In the genomic region with DNA sequence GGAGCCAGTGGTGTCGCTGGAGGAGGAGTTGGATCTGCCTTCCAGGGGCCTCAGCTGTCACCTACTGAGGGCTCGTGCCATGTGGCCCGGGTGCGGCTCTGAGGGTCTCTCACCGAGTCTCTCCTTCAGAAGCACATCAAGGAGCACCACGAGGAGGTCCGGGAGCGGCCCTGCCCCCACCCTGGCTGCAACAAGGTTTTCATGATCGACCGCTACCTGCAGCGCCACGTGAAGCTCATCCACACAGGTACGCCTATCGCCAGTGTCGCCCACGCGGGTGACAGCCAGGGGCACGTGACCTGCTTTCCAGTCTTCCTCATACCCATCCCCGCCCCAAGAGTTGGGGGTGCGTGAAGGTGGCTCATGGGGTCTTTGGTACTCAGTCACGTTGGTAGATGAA, we compare ENCODE assay signal across 25 cellular contexts. TPM values are rescaled to one million over a fixed set of nuclear protein-coding genes. Genes with fewer than 3 reads are reported as not detected.
A peak's percentile ranks its signal among the peaks of the same experiment; 100 is the strongest.
DNase-seq lines count a peak whose midpoint lies in the region; ATAC-seq, FAIRE-seq and TF ChIP-seq lines count a peak whose summit lies in the region.
"Had no signal": no experiment of that assay in that cellular context is flagged by ENCODE, and none has a peak within 500 bp of the region (broad histone marks: within the 10 kb centered on the region; RNA-seq: fewer than 3 reads in every experiment).

No MANE protein-coding gene starts in this region.

- FAIRE-seq in GM12878 (lab: Jason Lieb, UNC), result no peak
- FAIRE-seq: A204.1, GM12891, GM18507 had no signal

- intact Hi-C loops in natural killer cell (cut with micrococcal nuclease) (no loop called here), GM12878 (cut with micrococcal nuclease; ENCODE audit: unreplicated experiment) (no loop called here), PC-3 (cut with micrococcal nuclease) (no loop called here), stomach (cut with DNase I; ENCODE audit: low total_unique reads) (no loop called here)

- BruUV-seq in GM12878 (replicated peaks; lab: Mats Ljungman, UMichigan) (no TSS peak), PC-3 (replicated peaks; lab: Mats Ljungman, UMichigan) (no TSS peak)

- H3K4me3 ChIP-seq in GM12878 (no peak overlapping the region), osteoblast (ENCODE audit: insufficient read depth, low read length) (no peak overlapping the region), PC-3 (ENCODE audit: low read length) (no peak overlapping the region), stomach (no peak overlapping the region)
- H3K4me3 ChIP-seq: BLaER1 had no signal

- SMC1A ChIA-PET in GM12878 (lab: Charles Lee; ENCODE audit: uncharacterized antibody, unreplicated experiment), result no interaction called here

- TF ChIP-seq RAD21 in GM12878 (IDR thresholded peaks at IDR 0.05; ENCODE audit: insufficient read depth, low read depth, low read length), result no peak

- H3K27me3 Mint-ChIP-seq in activated T-cell treated with anti-CD3 and anti-CD28 coated beads, Interleukin-2, amount 50 U/mL, for 24 hours, result no peaks in the 10 kb centered on the region
- H3K27me3 Mint-ChIP-seq in natural killer cell (ENCODE audit: low read depth in 2 of 2), result no peaks in the 10 kb centered on the region
- no peaks in the 10 kb centered on the region for H3K27me3 Mint-ChIP-seq in natural killer cell treated with Interleukin-12 subunit alpha and Interleukin-12 subunit beta and Interleukin-15 and Interleukin-18, amount 100 ng/mL, for 72 hours
- H3K27me3 Mint-ChIP-seq: B cell; CD4-positive, CD25-positive, alpha-beta regulatory T cell had no signal

- H3K4me2 ChIP-seq in GM12878 (ENCODE audit: control insufficient read depth, insufficient read depth), result no peak overlapping the region
- no peak overlapping the region for H3K4me2 ChIP-seq in osteoblast (ENCODE audit: insufficient read depth, low read length)
- H3K4me2 ChIP-seq in PC-3 (ENCODE audit: low read length), result no peak overlapping the region
- H3K4me2 ChIP-seq: BLaER1 had no signal

- H3K4me1 Mint-ChIP-seq in activated T-cell treated with anti-CD3 and anti-CD28 coated beads, Interleukin-2, amount 50 U/mL, for 24 hours (ENCODE audit: low read depth), result peaks cover 58% of the 10 kb centered on the region
- peaks cover 41 to 58% of the 10 kb centered on the region in 2 donors for H3K4me1 Mint-ChIP-seq in natural killer cell
- H3K4me1 Mint-ChIP-seq in natural killer cell treated with Interleukin-12 subunit alpha and Interleukin-12 subunit beta and Interleukin-15 and Interleukin-18, amount 100 ng/mL, for 72 hours (ENCODE audit: low read depth in 2 of 2), result peaks cover 23 to 40% of the 10 kb centered on the region in 2 donors

- no peak for DNase-seq in activated T-cell treated with anti-CD3 and anti-CD28 coated beads, Interleukin-2, amount 50 U/mL, for 24 hours
- DNase-seq in activated T-cell treated with anti-CD3 and anti-CD28 coated beads, Interleukin-2, amount 50 U/mL, for 48 hours, result no peak
- DNase-seq in natural killer cell, result no peak
- DNase-seq in natural killer cell treated with Interleukin-12 subunit alpha and Interleukin-12 subunit beta and Interleukin-15 and Interleukin-18, amount 100 ng/mL, for 72 hours (ENCODE audit: low spot score), result no peak
- DNase-seq in GM12878 (ENCODE audit: low read depth, low spot score), result no peak
- peak; percentile 30 for DNase-seq in osteoblast (ENCODE audit: insufficient read length, low spot score, missing footprints)
- DNase-seq in PC-3, result no peak
- DNase-seq in stomach, result no peak
- DNase-seq: Caco-2; CD4-positive, CD25-positive, alpha-beta regulatory T cell; CD8-positive, alpha-beta T cell; DMS153; DMS79; EL; GDM1; GOT3; H7; HCEC 1CT had no signal

- TF ChIP-seq POLR2A in GM12878 (IDR thresholded peaks at IDR 0.05; ENCODE audit: low read depth, low read length) (peak; percentile 47), stomach (IDR thresholded peaks at IDR 0.05) (no peak)

- TF ChIP-seq EP300 in GM12878 (IDR thresholded peaks at IDR 0.05; ENCODE audit: borderline replicate concordance in 1 of 2, control insufficient read depth in 1 of 2, low read depth in 2 of 2, low read length in 2 of 2) (no peak), stomach (IDR thresholded peaks at IDR 0.05) (no peak)

- no peaks in the 10 kb centered on the region for H3K79me2 ChIP-seq in GM12878 (ENCODE audit: control insufficient read depth, insufficient read depth, low read length)
- H3K79me2 ChIP-seq in osteoblast (ENCODE audit: insufficient read depth, low read length), result peaks cover 29% of the 10 kb centered on the region
- H3K79me2 ChIP-seq in PC-3 (ENCODE audit: low read length), result no peaks in the 10 kb centered on the region

- POLR2A ChIA-PET in GM12878 (lab: Charles Lee), result no interaction called here
- POLR2A ChIA-PET in PC-3 (lab: Charles Lee; ENCODE audit: unreplicated experiment), result no interaction called here

- TF ChIP-seq CTCF in natural killer cell (IDR thresholded peaks at IDR 0.05), result no peak
- TF ChIP-seq CTCF in GM12878 (IDR thresholded peaks at IDR 0.05 in 2 of 3, conservative IDR thresholded peaks at IDR 0.05 in 1 of 3; ENCODE audit: control insufficient read depth in 2 of 3, extremely low read depth in 1 of 3, insufficient read depth in 1 of 3, low read depth in 3 of 3, low read length in 3 of 3), result no peak
- TF ChIP-seq CTCF in osteoblast (IDR thresholded peaks at IDR 0.05; ENCODE audit: extremely low read depth, low read depth, low read length), result no peak
- TF ChIP-seq CTCF in PC-3 (conservative IDR thresholded peaks at IDR 0.05; ENCODE audit: low read depth, low read length), result no peak
- TF ChIP-seq CTCF in stomach (IDR thresholded peaks at IDR 0.05), result no peak

- H3K4me1 ChIP-seq in GM12878 (ENCODE audit: control insufficient read depth, insufficient read depth, low read length) (peaks cover 3% of the 10 kb centered on the region; the same call in 1 of the 2 replicates), osteoblast (ENCODE audit: insufficient read depth, low read length) (no peaks in the 10 kb centered on the region), PC-3 (ENCODE audit: insufficient read depth, low read length) (no peaks in the 10 kb centered on the region), stomach (no peaks in the 10 kb centered on the region)
- H3K4me1 ChIP-seq: Caco-2 had no signal

- RAD21 ChIA-PET in GM12878 (lab: Charles Lee; ENCODE audit: unreplicated experiment), result no interaction called here

- H3K9me3 ChIP-seq in GM12878 (replicated peaks; ENCODE audit: control insufficient read depth, insufficient read depth, low read length) (no peaks in the 10 kb centered on the region; the same call in 2 of the 3 replicates), osteoblast (ENCODE audit: low read depth, low read length) (no peaks in the 10 kb centered on the region), PC-3 (ENCODE audit: low read length) (no peaks in the 10 kb centered on the region), stomach (no peaks in the 10 kb centered on the region)
- H3K9me3 ChIP-seq: BLaER1, Caco-2 had no signal

- no peak overlapping the region for H2AFZ ChIP-seq in GM12878 (ENCODE audit: control insufficient read depth, low read depth, low read length)
- H2AFZ ChIP-seq in osteoblast (ENCODE audit: low read length), result no peak overlapping the region
- no peak overlapping the region for H2AFZ ChIP-seq in PC-3 (ENCODE audit: low read length)

- no peaks in the 10 kb centered on the region for H3K9me2 ChIP-seq in PC-3 (replicated peaks; ENCODE audit: low read length)

- CTCF ChIA-PET in GM12878 (lab: Yijun Ruan, JAX), result no interaction called here
- CTCF ChIA-PET in PC-3 (lab: Charles Lee), result no interaction called here

- 93% methylated on average over 21 of the region's 21 CpGs for WGBS in GM12878 (ENCODE audit: insufficient coverage, insufficient replicate concordance, low lambda C conversion rate, missing lambda C conversion rate)
- 88 to 95% (median 93%) methylated on average over 14 to 21 of the region's 21 CpGs for WGBS in stomach, 5 donors

- H3K27ac ChIP-seq in GM12878 (ENCODE audit: control insufficient read depth, insufficient read depth), result no peak overlapping the region
- no peak overlapping the region for H3K27ac ChIP-seq in osteoblast (ENCODE audit: low read depth, low read length)
- no peak overlapping the region for H3K27ac ChIP-seq in PC-3 (ENCODE audit: low read length)
- H3K27ac ChIP-seq in stomach, result no peak overlapping the region
- H3K27ac ChIP-seq: 22Rv1, BLaER1, C4-2B had no signal

- peaks cover 100% of the 10 kb centered on the region for H3K36me3 Mint-ChIP-seq in activated T-cell treated with anti-CD3 and anti-CD28 coated beads, Interleukin-2, amount 50 U/mL, for 24 hours (ENCODE audit: low read depth)
- peaks cover 7% of the 10 kb centered on the region for H3K36me3 Mint-ChIP-seq in natural killer cell
- H3K36me3 Mint-ChIP-seq in natural killer cell treated with Interleukin-12 subunit alpha and Interleukin-12 subunit beta and Interleukin-15 and Interleukin-18, amount 100 ng/mL, for 72 hours, result peaks cover 10% of the 10 kb centered on the region

- in situ Hi-C loops in GM12878 (cut with MboI), result no loop called here

- H3K27me3 ChIP-seq in GM12878 (replicated peaks in 1 of 2; ENCODE audit: control insufficient read depth in 2 of 2, insufficient read depth in 2 of 2, low read length in 1 of 2) (no peaks in the 10 kb centered on the region), osteoblast (ENCODE audit: insufficient read depth, low read length) (no peaks in the 10 kb centered on the region), PC-3 (ENCODE audit: low read length) (no peaks in the 10 kb centered on the region), stomach (no peaks in the 10 kb centered on the region)
- H3K27me3 ChIP-seq: BLaER1 had no signal

- no peak overlapping the region for H3K9ac ChIP-seq in GM12878 (ENCODE audit: control insufficient read depth, insufficient read depth, low read length)
- H3K9ac ChIP-seq in PC-3 (ENCODE audit: low read length), result no peak overlapping the region
- H3K9ac ChIP-seq: BLaER1 had no signal

- peaks cover 32% of the 10 kb centered on the region in 2 experiments for H3K36me3 ChIP-seq in GM12878 (ENCODE audit: control insufficient read depth in 2 of 2, insufficient read depth in 2 of 2, low read length in 1 of 2)
- H3K36me3 ChIP-seq in osteoblast (ENCODE audit: insufficient read depth, low read length), result peaks cover 81% of the 10 kb centered on the region
- peaks cover 22% of the 10 kb centered on the region for H3K36me3 ChIP-seq in PC-3 (ENCODE audit: low read depth, low read length)
- peaks cover 95 to 100% (median 100%) of the 10 kb centered on the region in 4 donors for H3K36me3 ChIP-seq in stomach

- no peaks in the 10 kb centered on the region for H3K9me3 Mint-ChIP-seq in activated T-cell treated with anti-CD3 and anti-CD28 coated beads, Interleukin-2, amount 50 U/mL, for 24 hours
- no peaks in the 10 kb centered on the region for H3K9me3 Mint-ChIP-seq in natural killer cell
- H3K9me3 Mint-ChIP-seq in natural killer cell treated with Interleukin-12 subunit alpha and Interleukin-12 subunit beta and Interleukin-15 and Interleukin-18, amount 100 ng/mL, for 72 hours, result no peaks in the 10 kb centered on the region
- H3K9me3 Mint-ChIP-seq: CD4-positive, CD25-positive, alpha-beta regulatory T cell; CD8-positive, alpha-beta T cell had no signal

- H3K27ac Mint-ChIP-seq in activated T-cell treated with anti-CD3 and anti-CD28 coated beads, Interleukin-2, amount 50 U/mL, for 24 hours, result peak overlapping the region; percentile 47
- peak overlapping the region; percentile 36 to 78 for H3K27ac Mint-ChIP-seq in natural killer cell
- peak overlapping the region in 1 of 2 donors; percentile 68 for H3K27ac Mint-ChIP-seq in natural killer cell treated with Interleukin-12 subunit alpha and Interleukin-12 subunit beta and Interleukin-15 and Interleukin-18, amount 100 ng/mL, for 72 hours
- H3K27ac Mint-ChIP-seq: CD8-positive, alpha-beta T cell had no signal

- H4K20me1 ChIP-seq in GM12878 (ENCODE audit: control insufficient read depth, insufficient read depth) (no peaks in the 10 kb centered on the region), osteoblast (ENCODE audit: insufficient read depth, low read length) (peaks cover 17% of the 10 kb centered on the region), PC-3 (ENCODE audit: low read length) (no peaks in the 10 kb centered on the region)

- no peaks in the 10 kb centered on the region for H3F3A ChIP-seq in PC-3 (ENCODE audit: low read length, unreplicated experiment)

- ATAC-seq in natural killer cell, result no peak
- no peak for ATAC-seq in natural killer cell treated with Interleukin-12 subunit alpha and Interleukin-12 subunit beta and Interleukin-15 and Interleukin-18, amount 100 ng/mL, for 72 hours
- no peak for ATAC-seq in GM12878
- ATAC-seq in PC-3, result no peak
- ATAC-seq: CD8-positive, alpha-beta T cell had no signal

- H3K4me3 Mint-ChIP-seq in activated T-cell treated with anti-CD3 and anti-CD28 coated beads, Interleukin-2, amount 50 U/mL, for 24 hours, result no peak overlapping the region
- H3K4me3 Mint-ChIP-seq in natural killer cell, result no peak overlapping the region
- no peak overlapping the region for H3K4me3 Mint-ChIP-seq in natural killer cell treated with Interleukin-12 subunit alpha and Interleukin-12 subunit beta and Interleukin-15 and Interleukin-18, amount 100 ng/mL, for 72 hours
- H3K4me3 Mint-ChIP-seq: B cell; CD8-positive, alpha-beta T cell had no signal

RNA-seq across cellular contexts. Expression of a gene that starts 12.5 kb away (rescaled TPM):
- total RNA-seq in natural killer cell, result 100 to 1,000 TPM; 146 to 206 (median 186) TPM
- 10 to 100 TPM; 36.0 to 72.1 TPM for total RNA-seq in natural killer cell treated with Interleukin-12 subunit alpha and Interleukin-12 subunit beta and Interleukin-15 and Interleukin-18, amount 100 ng/mL, for 72 hours
- 46.3 and 58.8 TPM in 2 replicates for total RNA-seq in GM12878 (2013; cell fraction: nucleolus; rRNA removed)
- total RNA-seq in GM12878 (2014; rRNA removed), result 14.2 and 15.5 TPM in 2 replicates
- total RNA-seq in GM12878 (2014; rRNA removed; fragmentation: Illumina TruSeq; extraction: Trizol), result 6.8 and 11.6 TPM in 2 replicates
- 18.5 and 22.3 TPM in 2 replicates for total RNA-seq in GM12878 (2021)
- 6.4 TPM for polyA plus RNA-seq in GM12878 (2011; ENCODE audit: low read depth)
- 6.0 and 9.4 TPM in 2 replicates for polyA plus RNA-seq in GM12878 (2011; rRNA removed)
- polyA plus RNA-seq in GM12878 (2011; cell fraction: cytosol; rRNA removed), result 10.4 and 17.5 TPM in 2 replicates
- polyA plus RNA-seq in GM12878 (2011; cell fraction: nucleus; rRNA removed), result 113 and 164 TPM in 2 replicates
- 17.1 and 19.2 TPM in 2 replicates for polyA plus RNA-seq in GM12878 (2012)
- 5.9 and 10.3 TPM in 2 replicates for polyA plus RNA-seq in GM12878 (2014; fragmentation: Illumina TruSeq; extraction: Trizol)
- under 1 TPM; 0.27 to 0.93 TPM for polyA plus RNA-seq in GM12878 (2014; fragmentation: Nextera tagmentation; extraction: Ambion mirVana)
- polyA plus RNA-seq in GM12878 (2014; rRNA removed), result 22.7 and 27.1 TPM in 2 replicates
- 1 to 10 TPM; 8.0 TPM for polyA plus RNA-seq in GM12878 (2016; fragmentation: Nextera tagmentation; extraction: Ambion mirVana)
- 6.9 and 11.5 TPM in 2 replicates for polyA minus RNA-seq in GM12878 (2011; rRNA and poly(A)+ RNA removed)
- 3.3 and 5.6 TPM in 2 replicates for polyA minus RNA-seq in GM12878 (2011; cell fraction: cytosol; rRNA and poly(A)+ RNA removed)
- 10.9 and 17.5 TPM in 2 replicates for polyA minus RNA-seq in GM12878 (2011; cell fraction: nucleus; rRNA and poly(A)+ RNA removed)
- 11.5 and 12.3 TPM in 2 replicates for total RNA-seq in osteoblast
- 30.1 and 32.7 TPM in 2 replicates for total RNA-seq in PC-3 (2014; rRNA removed)
- 100 to 1,000 TPM in 3 of 5 donors, 10 to 100 TPM in 2; 27.2 to 418 (median 105) TPM for total RNA-seq in stomach
- 10 to 100 TPM; 11.0 to 24.5 (median 13.6) TPM for polyA plus RNA-seq in stomach

RNA-seq across cellular contexts. Expression of a gene that starts 13.1 kb away (rescaled TPM):
- total RNA-seq in natural killer cell (10 to 100 TPM; 31.7 to 43.0 (median 35.4) TPM), GM12878 (2014; rRNA removed) (1.2 and 1.4 TPM in 2 replicates), GM12878 (2014; rRNA removed; fragmentation: Illumina TruSeq; extraction: Trizol) (0.64 and 1.0 TPM in 2 replicates), GM12878 (2021) (2.7 and 3.0 TPM in 2 replicates), osteoblast (13.3 and 14.5 TPM in 2 replicates), PC-3 (2014; rRNA removed) (4.4 and 6.7 TPM in 2 replicates), stomach (10 to 100 TPM in 2 of 5 donors, 1 to 10 TPM in 3; 2.7 to 43.2 (median 4.3) TPM)
- 10 to 100 TPM in 1 of 2 donors, 1 to 10 TPM in 1; 9.0 to 11.0 TPM for total RNA-seq in natural killer cell treated with Interleukin-12 subunit alpha and Interleukin-12 subunit beta and Interleukin-15 and Interleukin-18, amount 100 ng/mL, for 72 hours
- total RNA-seq in GM12878 (2013; cell fraction: nucleolus; rRNA removed), result 1.4 and 1.6 TPM in 2 replicates
- polyA plus RNA-seq in GM12878 (2011; ENCODE audit: low read depth), result 1.1 TPM
- polyA plus RNA-seq in GM12878 (2011; rRNA removed) (0.35 and 0.65 TPM in 2 replicates), GM12878 (2014; fragmentation: Illumina TruSeq; extraction: Trizol) (0.06 and 1.0 TPM in 2 replicates), GM12878 (2014; fragmentation: Nextera tagmentation; extraction: Ambion mirVana) (1 to 10 TPM in 1 of 2 experiments, under 1 TPM in 1; 0.85 to 1.1 TPM), GM12878 (2014; rRNA removed) (2.8 and 4.2 TPM in 2 replicates), GM12878 (2016; fragmentation: Nextera tagmentation; extraction: Ambion mirVana) (1 to 10 TPM; 1.0 to 1.5 TPM), stomach (10 to 100 TPM in 2 of 3 donors, 1 to 10 TPM in 1; 6.3 to 23.7 (median 11.4) TPM)
- polyA plus RNA-seq in GM12878 (2011; cell fraction: cytosol; rRNA removed), result 0.94 and 1.7 TPM in 2 replicates
- polyA plus RNA-seq in GM12878 (2011; cell fraction: nucleus; rRNA removed), result 6.4 and 8.4 TPM in 2 replicates
- polyA plus RNA-seq in GM12878 (2012), result 3.2 and 3.3 TPM in 2 replicates
- polyA minus RNA-seq in GM12878 (2011; rRNA and poly(A)+ RNA removed), result 0.51 and 0.82 TPM in 2 replicates
- polyA minus RNA-seq in GM12878 (2011; cell fraction: cytosol; rRNA and poly(A)+ RNA removed), result 0.83 and 1.3 TPM in 2 replicates
- 0.48 and 1.4 TPM in 2 replicates for polyA minus RNA-seq in GM12878 (2011; cell fraction: nucleus; rRNA and poly(A)+ RNA removed)

RNA-seq across cellular contexts. Expression of a gene that starts 32.3 kb away (rescaled TPM):
- total RNA-seq in natural killer cell (10 to 100 TPM; 23.1 to 37.9 (median 24.0) TPM), GM12878 (2014; rRNA removed) (4.9 and 6.9 TPM in 2 replicates), GM12878 (2014; rRNA removed; fragmentation: Illumina TruSeq; extraction: Trizol) (0.78 and 1.0 TPM in 2 replicates), GM12878 (2021) (6.9 and 7.8 TPM in 2 replicates), osteoblast (12.1 and 14.8 TPM in 2 replicates), PC-3 (2014; rRNA removed) (12.2 and 21.5 TPM in 2 replicates), stomach (10 to 100 TPM in 3 of 5 donors, 1 to 10 TPM in 1, not detected in 1; 9.7 to 41.4 (median 32.3) TPM)
- 1 to 10 TPM; 6.8 to 8.4 TPM for total RNA-seq in natural killer cell treated with Interleukin-12 subunit alpha and Interleukin-12 subunit beta and Interleukin-15 and Interleukin-18, amount 100 ng/mL, for 72 hours
- 13.1 and 19.3 TPM in 2 replicates for total RNA-seq in GM12878 (2013; cell fraction: nucleolus; rRNA removed)
- 0.71 TPM for polyA plus RNA-seq in GM12878 (2011; ENCODE audit: low read depth)
- polyA plus RNA-seq in GM12878 (2011; rRNA removed) (1.2 and 2.3 TPM in 2 replicates), GM12878 (2014; fragmentation: Illumina TruSeq; extraction: Trizol) (0.24 TPM in 1 of 2 replicates, not detected in the other), GM12878 (2014; fragmentation: Nextera tagmentation; extraction: Ambion mirVana) (under 1 TPM in 1 of 2 experiments, not detected in 1; 0.20 TPM), GM12878 (2014; rRNA removed) (4.7 and 6.0 TPM in 2 replicates), GM12878 (2016; fragmentation: Nextera tagmentation; extraction: Ambion mirVana) (1 to 10 TPM; 3.9 to 5.9 TPM), stomach (10 to 100 TPM; 10.6 to 12.8 (median 12.2) TPM)
- polyA plus RNA-seq in GM12878 (2011; cell fraction: cytosol; rRNA removed), result 4.6 and 6.8 TPM in 2 replicates
- 12.6 and 15.8 TPM in 2 replicates for polyA plus RNA-seq in GM12878 (2011; cell fraction: nucleus; rRNA removed)
- polyA plus RNA-seq in GM12878 (2012), result 5.0 and 6.2 TPM in 2 replicates
- 0.73 and 3.6 TPM in 2 replicates for polyA minus RNA-seq in GM12878 (2011; rRNA and poly(A)+ RNA removed)
- polyA minus RNA-seq in GM12878 (2011; cell fraction: cytosol; rRNA and poly(A)+ RNA removed), result 3.3 and 3.7 TPM in 2 replicates
- 4.5 and 8.3 TPM in 2 replicates for polyA minus RNA-seq in GM12878 (2011; cell fraction: nucleus; rRNA and poly(A)+ RNA removed)

RNA-seq across cellular contexts. Expression of a gene that starts 47.3 kb away (rescaled TPM):
- total RNA-seq in natural killer cell (100 to 1,000 TPM; 102 to 123 (median 114) TPM), GM12878 (2014; rRNA removed) (31.8 and 41.9 TPM in 2 replicates), GM12878 (2014; rRNA removed; fragmentation: Illumina TruSeq; extraction: Trizol) (20.8 and 23.5 TPM in 2 replicates), GM12878 (2021) (45.3 and 58.7 TPM in 2 replicates), osteoblast (24.8 and 37.6 TPM in 2 replicates), PC-3 (2014; rRNA removed) (50.0 and 51.1 TPM in 2 replicates), stomach (100 to 1,000 TPM in 3 of 5 donors, 10 to 100 TPM in 2; 40.9 to 256 (median 133) TPM)
- total RNA-seq in natural killer cell treated with Interleukin-12 subunit alpha and Interleukin-12 subunit beta and Interleukin-15 and Interleukin-18, amount 100 ng/mL, for 72 hours, result 100 to 1,000 TPM in 1 of 2 donors, 10 to 100 TPM in 1; 60.8 to 115 TPM
- 80.3 and 89.1 TPM in 2 replicates for total RNA-seq in GM12878 (2013; cell fraction: nucleolus; rRNA removed)
- polyA plus RNA-seq in GM12878 (2011; ENCODE audit: low read depth), result 15.0 TPM
- polyA plus RNA-seq in GM12878 (2011; rRNA removed) (22.1 and 30.1 TPM in 2 replicates), GM12878 (2014; fragmentation: Illumina TruSeq; extraction: Trizol) (12.1 and 26.5 TPM in 2 replicates), GM12878 (2014; fragmentation: Nextera tagmentation; extraction: Ambion mirVana) (1 to 10 TPM; 1.5 to 2.5 TPM), GM12878 (2014; rRNA removed) (56.8 and 58.6 TPM in 2 replicates), GM12878 (2016; fragmentation: Nextera tagmentation; extraction: Ambion mirVana) (10 to 100 TPM; 54.1 to 55.6 TPM), stomach (100 to 1,000 TPM in 1 of 3 donors, 10 to 100 TPM in 2; 60.0 to 106 (median 67.1) TPM)
- polyA plus RNA-seq in GM12878 (2011; cell fraction: cytosol; rRNA removed), result 29.8 and 38.2 TPM in 2 replicates
- polyA plus RNA-seq in GM12878 (2011; cell fraction: nucleus; rRNA removed), result 306 and 334 TPM in 2 replicates
- polyA plus RNA-seq in GM12878 (2012), result 38.8 and 67.0 TPM in 2 replicates
- 15.4 and 20.6 TPM in 2 replicates for polyA minus RNA-seq in GM12878 (2011; rRNA and poly(A)+ RNA removed)
- 6.1 and 9.0 TPM in 2 replicates for polyA minus RNA-seq in GM12878 (2011; cell fraction: cytosol; rRNA and poly(A)+ RNA removed)
- 22.2 and 33.6 TPM in 2 replicates for polyA minus RNA-seq in GM12878 (2011; cell fraction: nucleus; rRNA and poly(A)+ RNA removed)
